Comparison of ENCODE assay signal across 19 cellular contexts in the genomic region with DNA sequence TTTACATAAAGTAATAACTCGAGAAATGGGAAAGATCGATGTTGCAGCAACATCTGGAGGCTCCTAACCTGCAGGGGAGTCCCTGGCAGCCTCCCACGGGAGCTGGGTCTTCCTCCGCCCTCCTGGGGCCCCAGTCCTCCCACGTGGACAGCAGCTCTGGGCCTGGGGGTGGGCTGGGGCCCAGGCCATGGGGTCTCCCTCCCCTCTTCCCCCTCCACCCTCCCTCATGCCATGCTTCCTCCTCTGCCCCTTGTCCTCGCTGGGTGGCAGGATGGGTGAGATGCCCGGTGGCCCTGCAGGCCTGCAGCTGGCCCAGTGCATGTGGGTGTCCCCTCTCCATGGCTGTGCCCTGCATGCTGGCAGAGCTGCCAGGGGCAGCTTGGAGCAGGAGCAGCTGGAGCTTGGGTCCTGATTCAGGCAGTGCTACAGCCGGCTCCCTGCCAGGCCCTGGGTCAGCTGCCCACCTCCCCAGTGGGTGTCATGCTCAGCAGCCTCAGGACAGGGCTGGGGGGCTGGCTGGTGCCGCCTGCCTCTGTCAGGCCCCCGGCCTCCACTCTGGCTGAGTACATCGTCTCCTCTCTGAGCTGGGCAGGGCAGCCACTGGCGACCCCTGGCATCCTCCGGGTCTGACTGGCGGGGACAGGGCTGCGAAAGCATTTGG. TPM values are rescaled to one million over a fixed set of nuclear protein-coding genes. Genes with fewer than 3 reads are reported as not detected.
DNase-seq lines count a peak whose midpoint lies in the region; ATAC-seq and TF ChIP-seq lines count a peak whose summit lies in the region.
"Had no signal": no experiment of that assay in that cellular context is flagged by ENCODE, and none has a peak within 500 bp of the region (broad histone marks: within the 10 kb centered on the region; RNA-seq: fewer than 3 reads in every experiment).

No MANE protein-coding gene starts in this region.

- TF ChIP-seq POLR2A in right lobe of liver (IDR thresholded peaks at IDR 0.05) (no peak), suprapubic skin (IDR thresholded peaks at IDR 0.05) (no peak)

- H3K9me3 ChIP-seq in right lobe of liver (no peaks in the 10 kb centered on the region), suprapubic skin (peaks cover under 1% of the 10 kb centered on the region)
- H3K9me3 ChIP-seq: SJSA1, upper lobe of left lung had no signal

- no peaks in the 10 kb centered on the region for H3K36me3 Mint-ChIP-seq in activated naive CD4-positive, alpha-beta T cell treated with anti-CD3 and anti-CD28 coated beads, Interleukin-2, amount 10 ng/mL, durations not matched to agents 7 days and 5 days
- H3K36me3 Mint-ChIP-seq: immature natural killer cell had no signal

- 15% methylated on average over 4 of the region's 15 CpGs for WGBS in right lobe of liver (ENCODE audit: insufficient coverage, low coverage, low lambda C conversion rate, missing lambda C conversion rate)
- 39% methylated on average over 5 of the region's 15 CpGs for WGBS in suprapubic skin

- H3K4me1 ChIP-seq in right lobe of liver (peaks cover 0 to 6% (median 0%) of the 10 kb centered on the region in 4 donors), suprapubic skin (no peaks in the 10 kb centered on the region)
- H3K4me1 ChIP-seq: SJSA1 had no signal

- DNase-seq in activated naive CD4-positive, alpha-beta T cell treated with anti-CD3 and anti-CD28 coated beads, Interleukin-2, amount 50 U/mL, for 16 hours: peak; percentile 9
- DNase-seq in activated naive CD4-positive, alpha-beta T cell treated with anti-CD3 and anti-CD28 coated beads, Interleukin-2, amount 10 ng/mL, durations not matched to agents 7 days and 5 days: no peak
- DNase-seq in ecto neural progenitor cell (ENCODE audit: low spot score): peak; percentile 43
- DNase-seq in right lobe of liver: peak; percentile 12 to 53 (median 41)
- peak; percentile 53 to 69 for DNase-seq in suprapubic skin (ENCODE audit: low spot score in 2 of 2)
- no peak for DNase-seq in GM20000 (ENCODE audit: low spot score)
- DNase-seq: ACHN, NCI-H187 treated with DMSO at 0.1 percent for 48 hours had no signal

- TF ChIP-seq CTCF in right lobe of liver (IDR thresholded peaks at IDR 0.05) (no peak), suprapubic skin (IDR thresholded peaks at IDR 0.05) (no peak), GM20000 (IDR thresholded peaks at IDR 0.05; ENCODE audit: extremely low read depth, missing control alignments) (no peak)

- H3K4me3 Mint-ChIP-seq in activated naive CD4-positive, alpha-beta T cell treated with anti-CD3 and anti-CD28 coated beads, Interleukin-2, amount 10 ng/mL, durations not matched to agents 7 days and 5 days: no peak overlapping the region
- H3K4me3 Mint-ChIP-seq: activated CD8-positive, alpha-beta T cell treated with anti-CD3 and anti-CD28 coated beads for 36 hours; CD4-positive, alpha-beta T cell; immature natural killer cell; neural crest cell had no signal

- peaks cover 16% of the 10 kb centered on the region for H3K27me3 Mint-ChIP-seq in activated naive CD4-positive, alpha-beta T cell treated with anti-CD3 and anti-CD28 coated beads, Interleukin-2, amount 10 ng/mL, durations not matched to agents 7 days and 5 days

- CTCF ChIA-PET in activated naive CD4-positive, alpha-beta T cell treated with anti-CD3 and anti-CD28 coated beads, Interleukin-2, amount 10 ng/mL, durations not matched to agents 7 days and 5 days (lab: Charles Lee): interaction anchor here (1.0 to 1.4 kb wide), 5 partner anchors 10 to 233 kb away, joined by 3 to 4 read pairs (median 3); no protein-coding TSS in a partner anchor

- H3K4me3 ChIP-seq in right lobe of liver (no peak overlapping the region), suprapubic skin (no peak overlapping the region)
- H3K4me3 ChIP-seq: SJSA1, upper lobe of left lung had no signal

- no peaks in the 10 kb centered on the region for H3K27me3 ChIP-seq in right lobe of liver
- peaks cover 69% of the 10 kb centered on the region for H3K27me3 ChIP-seq in suprapubic skin

- no peak for TF ChIP-seq EP300 in suprapubic skin (IDR thresholded peaks at IDR 0.05)

- no peaks in the 10 kb centered on the region for H3K4me1 Mint-ChIP-seq in activated naive CD4-positive, alpha-beta T cell treated with anti-CD3 and anti-CD28 coated beads, Interleukin-2, amount 10 ng/mL, durations not matched to agents 7 days and 5 days
- H3K4me1 Mint-ChIP-seq: immature natural killer cell had no signal

- H3K36me3 ChIP-seq in right lobe of liver (no peaks in the 10 kb centered on the region), suprapubic skin (no peaks in the 10 kb centered on the region)
- H3K36me3 ChIP-seq: SJSA1, upper lobe of left lung had no signal

- ATAC-seq in right lobe of liver: peak in 1 of 4 donors; percentile 3
- no peak for ATAC-seq in HG03095 (IDR thresholded peaks at IDR 0.05; ENCODE audit: unreplicated experiment)
- ATAC-seq in GM18861 (IDR thresholded peaks at IDR 0.05; ENCODE audit: unreplicated experiment): no peak

- intact Hi-C loops in right lobe of liver (cut with DNase I): no loop called here

- no peaks in the 10 kb centered on the region for H3K9me3 Mint-ChIP-seq in activated naive CD4-positive, alpha-beta T cell treated with anti-CD3 and anti-CD28 coated beads, Interleukin-2, amount 10 ng/mL, durations not matched to agents 7 days and 5 days
- H3K9me3 Mint-ChIP-seq: activated CD8-positive, alpha-beta T cell treated with anti-CD3 and anti-CD28 coated beads for 36 hours; CD4-positive, alpha-beta T cell; immature natural killer cell; neural crest cell had no signal

- H3K27ac ChIP-seq in right lobe of liver (no peak overlapping the region), suprapubic skin (no peak overlapping the region)
- H3K27ac ChIP-seq: SJSA1, upper lobe of left lung had no signal

- H3K27ac Mint-ChIP-seq in activated naive CD4-positive, alpha-beta T cell treated with anti-CD3 and anti-CD28 coated beads, Interleukin-2, amount 10 ng/mL, durations not matched to agents 7 days and 5 days: no peak overlapping the region
- H3K27ac Mint-ChIP-seq: activated CD8-positive, alpha-beta T cell treated with anti-CD3 and anti-CD28 coated beads for 36 hours; CD4-positive, alpha-beta T cell; immature natural killer cell had no signal

RNA-seq across cellular contexts. Expression of a gene that starts 48.9 kb away (rescaled TPM):
- total RNA-seq in right lobe of liver: not detected
- not detected for total RNA-seq in suprapubic skin
- total RNA-seq: activated CD8-positive, alpha-beta T cell treated with anti-CD3 and anti-CD28 coated beads for 36 hours; bronchial epithelial cell; CD4-positive, alpha-beta T cell; H4; NCI-H460; neural crest cell; SJSA1; upper lobe of left lung had no signal

Comparison
In these comparisons a context has a peak if more than half of its experiments do, and no peak if none do; other contexts are left out.
1. DNase-seq: peak in activated naive CD4-positive, alpha-beta T cell treated with anti-CD3 and anti-CD28 coated beads, Interleukin-2, amount 50 U/mL, for 16 hours (single experiment), ecto neural progenitor cell (single experiment), right lobe of liver (3 of 3) and suprapubic skin (2 of 2); none in activated naive CD4-positive, alpha-beta T cell treated with anti-CD3 and anti-CD28 coated beads, Interleukin-2, amount 10 ng/mL, durations not matched to agents 7 days and 5 days (single experiment) and GM20000 (single experiment).